1 cellular context compared by ENCODE assay signal in the genomic region with DNA sequence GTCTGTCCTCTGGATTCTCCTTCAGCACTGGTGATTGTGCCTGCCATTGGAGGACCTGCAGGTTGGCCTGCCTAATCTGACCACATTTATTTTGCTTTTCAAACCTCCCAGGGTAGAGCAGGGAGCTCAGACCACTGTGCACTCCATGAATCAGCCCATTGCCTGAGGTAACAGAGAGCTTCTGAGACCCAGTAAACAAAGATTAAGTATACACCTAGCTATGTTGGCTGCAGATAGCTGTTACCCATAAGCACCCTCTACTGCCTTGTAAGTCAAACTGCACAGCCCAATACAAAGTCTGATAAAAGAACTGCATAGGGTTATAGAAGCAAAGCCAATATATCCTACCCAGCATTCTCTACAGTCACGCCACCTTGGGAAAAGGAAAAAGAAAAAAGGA.
TF ChIP-seq lines count a peak whose summit lies in the region.

No MANE protein-coding gene starts in this region.

TF ChIP-seq in HCT116, 20 proteins besides CTCF, POLR2A, EP300 and RAD21:
- TF ChIP-seq SP1 (IDR thresholded peaks at IDR 0.05; ENCODE audit: low read depth) (no peak), FOSL1 (IDR thresholded peaks at IDR 0.05; ENCODE audit: low read depth) (no peak), EGR1 (IDR thresholded peaks at IDR 0.05; ENCODE audit: low read depth) (no peak), ELF1 (IDR thresholded peaks at IDR 0.05; ENCODE audit: borderline replicate concordance, low read depth) (no peak), SRF (IDR thresholded peaks at IDR 0.05; ENCODE audit: low read depth) (no peak), JUND (IDR thresholded peaks at IDR 0.05) (no peak), POLR2AphosphoS5 (IDR thresholded peaks at IDR 0.05; ENCODE audit: low read depth, low read length) (no peak), YY1 (IDR thresholded peaks at IDR 0.05; ENCODE audit: extremely low read depth, insufficient replicate concordance, low read depth, low read length) (no peak), TCF7L2 (IDR thresholded peaks at IDR 0.05; ENCODE audit: borderline replicate concordance, extremely low read depth, insufficient read depth, insufficient read length) (no peak), CEBPB (IDR thresholded peaks at IDR 0.05; ENCODE audit: low read depth) (no peak), ZFX (IDR thresholded peaks at IDR 0.05) (no peak)
- TF ChIP-seq, protein P1, sequence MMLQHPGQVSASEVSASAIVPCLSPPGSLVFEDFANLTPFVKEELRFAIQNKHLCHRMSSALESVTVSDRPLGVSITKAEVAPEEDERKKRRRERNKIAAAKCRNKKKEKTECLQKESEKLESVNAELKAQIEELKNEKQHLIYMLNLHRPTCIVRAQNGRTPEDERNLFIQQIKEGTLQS (IDR thresholded peaks at IDR 0.05): no peak
- TF ChIP-seq, protein P2, sequence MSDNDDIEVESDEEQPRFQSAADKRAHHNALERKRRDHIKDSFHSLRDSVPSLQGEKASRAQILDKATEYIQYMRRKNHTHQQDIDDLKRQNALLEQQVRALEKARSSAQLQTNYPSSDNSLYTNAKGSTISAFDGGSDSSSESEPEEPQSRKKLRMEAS (IDR thresholded peaks at IDR 0.05): no peak
- TF ChIP-seq, protein P3, sequence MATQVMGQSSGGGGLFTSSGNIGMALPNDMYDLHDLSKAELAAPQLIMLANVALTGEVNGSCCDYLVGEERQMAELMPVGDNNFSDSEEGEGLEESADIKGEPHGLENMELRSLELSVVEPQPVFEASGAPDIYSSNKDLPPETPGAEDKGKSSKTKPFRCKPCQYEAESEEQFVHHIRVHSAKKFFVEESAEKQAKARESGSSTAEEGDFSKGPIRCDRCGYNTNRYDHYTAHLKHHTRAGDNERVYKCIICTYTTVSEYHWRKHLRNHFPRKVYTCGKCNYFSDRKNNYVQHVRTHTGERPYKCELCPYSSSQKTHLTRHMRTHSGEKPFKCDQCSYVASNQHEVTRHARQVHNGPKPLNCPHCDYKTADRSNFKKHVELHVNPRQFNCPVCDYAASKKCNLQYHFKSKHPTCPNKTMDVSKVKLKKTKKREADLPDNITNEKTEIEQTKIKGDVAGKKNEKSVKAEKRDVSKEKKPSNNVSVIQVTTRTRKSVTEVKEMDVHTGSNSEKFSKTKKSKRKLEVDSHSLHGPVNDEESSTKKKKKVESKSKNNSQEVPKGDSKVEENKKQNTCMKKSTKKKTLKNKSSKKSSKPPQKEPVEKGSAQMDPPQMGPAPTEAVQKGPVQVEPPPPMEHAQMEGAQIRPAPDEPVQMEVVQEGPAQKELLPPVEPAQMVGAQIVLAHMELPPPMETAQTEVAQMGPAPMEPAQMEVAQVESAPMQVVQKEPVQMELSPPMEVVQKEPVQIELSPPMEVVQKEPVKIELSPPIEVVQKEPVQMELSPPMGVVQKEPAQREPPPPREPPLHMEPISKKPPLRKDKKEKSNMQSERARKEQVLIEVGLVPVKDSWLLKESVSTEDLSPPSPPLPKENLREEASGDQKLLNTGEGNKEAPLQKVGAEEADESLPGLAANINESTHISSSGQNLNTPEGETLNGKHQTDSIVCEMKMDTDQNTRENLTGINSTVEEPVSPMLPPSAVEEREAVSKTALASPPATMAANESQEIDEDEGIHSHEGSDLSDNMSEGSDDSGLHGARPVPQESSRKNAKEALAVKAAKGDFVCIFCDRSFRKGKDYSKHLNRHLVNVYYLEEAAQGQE (IDR thresholded peaks at IDR 0.05; ENCODE audit: low read depth): no peak
